In genomic region chrX:107669885-107670628, GRCh38 we compare ENCODE assay signal across 30 cellular contexts. TPM values are rescaled to one million over a fixed set of nuclear protein-coding genes. Genes with fewer than 3 reads are reported as not detected.
DNase-seq lines count a peak whose midpoint lies in the region; FAIRE-seq and TF ChIP-seq lines count a peak whose summit lies in the region.
"Had no signal": no experiment of that assay in that cellular context is flagged by ENCODE, and none has a peak within 500 bp of the region (broad histone marks: within the 10 kb centered on the region; RNA-seq: fewer than 3 reads in every experiment).

No MANE protein-coding gene starts in this region.

- TF ChIP-seq POLR2A in erythroblast (IDR thresholded peaks at IDR 0.05; ENCODE audit: low read length), result no peak

- H3K27me3 ChIP-seq in small intestine (ENCODE audit: control insufficient read depth in 2 of 2, insufficient read depth in 2 of 2, low read length in 2 of 2) (no peaks in the 10 kb centered on the region), smooth muscle cell (ENCODE audit: low read depth) (no peaks in the 10 kb centered on the region)
- H3K27me3 ChIP-seq: colonic mucosa, neutrophil, sigmoid colon, suprapubic skin had no signal

- H3K36me3 ChIP-seq in small intestine (ENCODE audit: control insufficient read depth in 2 of 2, insufficient read depth in 2 of 2, low read length in 2 of 2) (no peaks in the 10 kb centered on the region), smooth muscle cell (ENCODE audit: low read depth) (no peaks in the 10 kb centered on the region)
- H3K36me3 ChIP-seq: colonic mucosa, heart left ventricle, neutrophil, sigmoid colon, suprapubic skin had no signal

- H3K4me3 ChIP-seq in small intestine (ENCODE audit: low read depth in 1 of 2, low read length in 2 of 2) (no peak overlapping the region), smooth muscle cell (no peak overlapping the region)
- H3K4me3 ChIP-seq: colonic mucosa, GM23248, heart left ventricle, sigmoid colon, suprapubic skin had no signal

- no peak for DNase-seq in activated naive CD4-positive, alpha-beta T cell treated with anti-CD3 and anti-CD28 coated beads for 36 hours
- DNase-seq in NCI-H69 (lab: John Stamatoyannopoulos, UW) (peak; percentile 83), erythroblast (lab: John Stamatoyannopoulos, UW) (peak; percentile 49 to 80), small intestine (peak; percentile 40), smooth muscle cell (lab: John Stamatoyannopoulos, UW; ENCODE audit: unreplicated experiment) (no peak), MCF 10A (ENCODE audit: unreplicated experiment) (no peak), CD14-positive monocyte (ENCODE audit: low spot score) (no peak)
- DNase-seq: ACHN; activated CD4-positive, alpha-beta T cell treated with anti-CD3 and anti-CD28 coated beads, Interleukin-2, amount 10 ng/mL, durations not matched to agents 7 days and 5 days; activated naive CD4-positive, alpha-beta T cell; activated T-cell treated with anti-CD3 and anti-CD28 coated beads, Interleukin-2, amount 50 U/mL, for 24 hours; colonic mucosa; effector memory CD4-positive, alpha-beta T cell; EL; foreskin fibroblast; GM23248; heart left ventricle; mammary epithelial cell; NCI-H82; sigmoid colon; stimulated activated CD4-positive, alpha-beta T cell treated with anti-CD3 and anti-CD28 coated beads, Interleukin-15, amount 100 ng/mL, for 24 hours; stimulated activated naive CD4-positive, alpha-beta T cell had no signal

- H3K9me3 Mint-ChIP-seq in activated naive CD4-positive, alpha-beta T cell treated with anti-CD3 and anti-CD28 coated beads, Interleukin-2, amount 50 U/mL, for 24 hours, result no peaks in the 10 kb centered on the region
- no peaks in the 10 kb centered on the region for H3K9me3 Mint-ChIP-seq in activated naive CD4-positive, alpha-beta T cell treated with anti-CD3 and anti-CD28 coated beads for 36 hours
- peaks cover 7% of the 10 kb centered on the region for H3K9me3 Mint-ChIP-seq in MCF 10A (ENCODE audit: unreplicated experiment)
- H3K9me3 Mint-ChIP-seq in CD14-positive monocyte, result no peaks in the 10 kb centered on the region
- H3K9me3 Mint-ChIP-seq: activated CD4-positive, alpha-beta T cell treated with anti-CD3 and anti-CD28 coated beads, Interleukin-2, amount 10 ng/mL, durations not matched to agents 7 days and 5 days; activated T-cell treated with anti-CD3 and anti-CD28 coated beads, Interleukin-2, amount 50 U/mL, for 24 hours; T-helper 2 cell treated with Interferon-gamma antibody and Interleukin-4, amounts not matched to agents 5 μg/mL and 100 μg/mL, for 36 hours had no signal

- POLR2A ChIA-PET in MCF 10A (lab: Yijun Ruan, JAX), result interaction anchor here (1.2 to 12.1 kb wide), 3 partner anchors 42 to 107 kb away, joined by 5 to 679 read pairs (median 11); partner anchors contain the start of gene NCBP2L

- H3K9me3 ChIP-seq in small intestine (ENCODE audit: control insufficient read depth, low read depth), result no peaks in the 10 kb centered on the region
- H3K9me3 ChIP-seq in smooth muscle cell (replicated peaks; ENCODE audit: low read depth), result no peaks in the 10 kb centered on the region
- H3K9me3 ChIP-seq: colonic mucosa, heart left ventricle, neutrophil, sigmoid colon, suprapubic skin had no signal

- FAIRE-seq in small intestine (lab: Jason Lieb, UNC), result no peak
- FAIRE-seq: GM12891 had no signal

- H3K4me1 ChIP-seq in small intestine (ENCODE audit: control insufficient read depth in 2 of 2, insufficient read depth in 1 of 2, low read depth in 1 of 2, low read length in 1 of 2) (peaks cover 0 to under 1% of the 10 kb centered on the region in 2 donors), smooth muscle cell (ENCODE audit: low read depth) (peaks cover 6% of the 10 kb centered on the region)
- H3K4me1 ChIP-seq: colonic mucosa had no signal

- H3K27ac Mint-ChIP-seq in activated naive CD4-positive, alpha-beta T cell treated with anti-CD3 and anti-CD28 coated beads, Interleukin-2, amount 50 U/mL, for 24 hours, result peak overlapping the region; percentile 23
- H3K27ac Mint-ChIP-seq in activated naive CD4-positive, alpha-beta T cell treated with anti-CD3 and anti-CD28 coated beads for 36 hours, result no peak overlapping the region
- H3K27ac Mint-ChIP-seq in MCF 10A (ENCODE audit: low read depth, unreplicated experiment) (no peak overlapping the region), CD14-positive monocyte (no peak overlapping the region)
- H3K27ac Mint-ChIP-seq: activated CD4-positive, alpha-beta T cell treated with anti-CD3 and anti-CD28 coated beads, Interleukin-2, amount 10 ng/mL, durations not matched to agents 7 days and 5 days; activated T-cell treated with anti-CD3 and anti-CD28 coated beads, Interleukin-2, amount 50 U/mL, for 24 hours; progenitor cell of endocrine pancreas; T-helper 2 cell treated with Interferon-gamma antibody and Interleukin-4, amounts not matched to agents 5 μg/mL and 100 μg/mL, for 36 hours had no signal

- H3K27me3 Mint-ChIP-seq in activated naive CD4-positive, alpha-beta T cell treated with anti-CD3 and anti-CD28 coated beads, Interleukin-2, amount 50 U/mL, for 24 hours, result no peaks in the 10 kb centered on the region
- no peaks in the 10 kb centered on the region for H3K27me3 Mint-ChIP-seq in activated naive CD4-positive, alpha-beta T cell treated with anti-CD3 and anti-CD28 coated beads for 36 hours (ENCODE audit: low read depth)
- peaks cover 59% of the 10 kb centered on the region for H3K27me3 Mint-ChIP-seq in MCF 10A (ENCODE audit: insufficient read depth, unreplicated experiment)
- H3K27me3 Mint-ChIP-seq in CD14-positive monocyte (ENCODE audit: low read depth in 3 of 3), result peaks cover 0 to 2% (median under 1%) of the 10 kb centered on the region in 3 donors
- H3K27me3 Mint-ChIP-seq: activated CD4-positive, alpha-beta T cell treated with anti-CD3 and anti-CD28 coated beads, Interleukin-2, amount 10 ng/mL, durations not matched to agents 7 days and 5 days had no signal

- no peaks in the 10 kb centered on the region for H3K36me3 Mint-ChIP-seq in activated naive CD4-positive, alpha-beta T cell treated with anti-CD3 and anti-CD28 coated beads, Interleukin-2, amount 50 U/mL, for 24 hours
- H3K36me3 Mint-ChIP-seq in activated naive CD4-positive, alpha-beta T cell treated with anti-CD3 and anti-CD28 coated beads for 36 hours (ENCODE audit: low read depth), result no peaks in the 10 kb centered on the region
- H3K36me3 Mint-ChIP-seq in MCF 10A (ENCODE audit: insufficient read depth, unreplicated experiment) (peaks cover 32% of the 10 kb centered on the region), CD14-positive monocyte (no peaks in the 10 kb centered on the region)
- H3K36me3 Mint-ChIP-seq: brain had no signal

- no peaks in the 10 kb centered on the region for H4K20me1 ChIP-seq in smooth muscle cell (ENCODE audit: low read depth)

- H3K27ac ChIP-seq in small intestine (ENCODE audit: low read depth in 1 of 2, low read length in 1 of 2) (peak overlapping the region in 1 of 2 donors; percentile 58), smooth muscle cell (ENCODE audit: low read depth) (no peak overlapping the region)
- H3K27ac ChIP-seq: colonic mucosa, GM23248, heart left ventricle, KMS-11, neutrophil, sigmoid colon, suprapubic skin had no signal

- CTCF ChIA-PET in activated naive CD4-positive, alpha-beta T cell treated with anti-CD3 and anti-CD28 coated beads for 36 hours (lab: Charles Lee), result interaction anchor here (2.2 to 9.8 kb wide), 2 partner anchors 48 to 107 kb away, joined by 6 to 171 read pairs; partner anchors contain the start of gene NCBP2L
- CTCF ChIA-PET in MCF 10A (lab: Yijun Ruan, JAX), result interaction anchor here (0.6 to 6.9 kb wide), 5 partner anchors 11 to 399 kb away, joined by 3 to 73 read pairs (median 4); partner anchors contain the start of genes NCBP2L and TSC22D3

- H2AFZ ChIP-seq in smooth muscle cell (ENCODE audit: low read depth), result no peak overlapping the region
- H2AFZ ChIP-seq: GM23248 had no signal

- no peak overlapping the region for H3K4me3 Mint-ChIP-seq in activated naive CD4-positive, alpha-beta T cell treated with anti-CD3 and anti-CD28 coated beads, Interleukin-2, amount 50 U/mL, for 24 hours
- H3K4me3 Mint-ChIP-seq in activated naive CD4-positive, alpha-beta T cell treated with anti-CD3 and anti-CD28 coated beads for 36 hours, result no peak overlapping the region
- H3K4me3 Mint-ChIP-seq in MCF 10A (ENCODE audit: unreplicated experiment) (no peak overlapping the region), CD14-positive monocyte (no peak overlapping the region)
- H3K4me3 Mint-ChIP-seq: activated CD4-positive, alpha-beta T cell treated with anti-CD3 and anti-CD28 coated beads, Interleukin-2, amount 10 ng/mL, durations not matched to agents 7 days and 5 days; activated T-cell treated with anti-CD3 and anti-CD28 coated beads, Interleukin-2, amount 50 U/mL, for 24 hours; brain; T-helper 2 cell treated with Interferon-gamma antibody and Interleukin-4, amounts not matched to agents 5 μg/mL and 100 μg/mL, for 36 hours had no signal

- no peaks in the 10 kb centered on the region for H3K79me2 ChIP-seq in smooth muscle cell (ENCODE audit: low read depth)

- peaks cover 13% of the 10 kb centered on the region for H3F3A ChIP-seq in smooth muscle cell (ENCODE audit: low read depth)

- H3K4me1 Mint-ChIP-seq in activated naive CD4-positive, alpha-beta T cell treated with anti-CD3 and anti-CD28 coated beads, Interleukin-2, amount 50 U/mL, for 24 hours, result peaks cover 44% of the 10 kb centered on the region
- H3K4me1 Mint-ChIP-seq in activated naive CD4-positive, alpha-beta T cell treated with anti-CD3 and anti-CD28 coated beads for 36 hours (ENCODE audit: low read depth), result peaks cover 46% of the 10 kb centered on the region
- H3K4me1 Mint-ChIP-seq in MCF 10A (ENCODE audit: insufficient read depth, unreplicated experiment), result peaks cover 21% of the 10 kb centered on the region
- H3K4me1 Mint-ChIP-seq in CD14-positive monocyte, result peaks cover 21% of the 10 kb centered on the region

- BruUV-seq in MCF 10A (replicated peaks; lab: Mats Ljungman, UMichigan), result no TSS peak

- no peak for TF ChIP-seq CTCF in smooth muscle cell (IDR thresholded peaks at IDR 0.05; ENCODE audit: borderline replicate concordance, insufficient read depth, poor library complexity, severe bottlenecking)
- TF ChIP-seq CTCF in MCF 10A (IDR thresholded peaks at IDR 0.05; ENCODE audit: unreplicated experiment), result no peak
- no peak for TF ChIP-seq CTCF in CD14-positive monocyte (IDR thresholded peaks at IDR 0.05)

- H3K9ac ChIP-seq in smooth muscle cell (ENCODE audit: low read depth), result no peak overlapping the region
- H3K9ac ChIP-seq: GM23248, KMS-11 had no signal

- 22 to 42% (median 39%) methylated on average over 5 of the region's 5 CpGs for WGBS in small intestine, 3 donors
- 70% methylated on average over 5 of the region's 5 CpGs for WGBS in smooth muscle cell (ENCODE audit: low lambda C conversion rate)

- H3K4me2 ChIP-seq in smooth muscle cell, result no peak overlapping the region
- H3K4me2 ChIP-seq: KMS-11 had no signal

- intact Hi-C loops in activated naive CD4-positive, alpha-beta T cell treated with anti-CD3 and anti-CD28 coated beads for 36 hours (cut with micrococcal nuclease), result no loop called here
- intact Hi-C loops in MCF 10A (cut with micrococcal nuclease) (loop anchor here (5.0 to 10.0 kb wide), 4 partner anchors 62 to 402 kb away; no protein-coding TSS in a partner anchor), CD14-positive monocyte (cut with micrococcal nuclease) (no loop called here)

RNA-seq across cellular contexts. Expression of gene PRPS1, which starts 41.7 kb away (rescaled TPM):
- total RNA-seq in activated naive CD4-positive, alpha-beta T cell treated with anti-CD3 and anti-CD28 coated beads for 36 hours, result 100 to 1,000 TPM; 195 to 196 TPM
- polyA plus RNA-seq in small intestine, result 10 to 100 TPM in 2 of 3 donors, 1 to 10 TPM in 1; 2.9 to 18.2 (median 13.2) TPM
- 60.5 and 74.5 TPM in 2 replicates for total RNA-seq in smooth muscle cell
- polyA plus RNA-seq in smooth muscle cell, result 40.3 and 51.7 TPM in 2 replicates
- total RNA-seq in MCF 10A (2022), result 27.9 and 29.7 TPM in 2 replicates
- polyA plus RNA-seq in CD14-positive monocyte, result 10 to 100 TPM; 11.4 to 11.8 TPM

Comparison
In these comparisons a context has a peak if more than half of its experiments do, and no peak if none do; other contexts are left out.
1. DNase-seq: peak in NCI-H69 (single experiment), erythroblast (2 of 2) and small intestine (single experiment); none in activated naive CD4-positive, alpha-beta T cell treated with anti-CD3 and anti-CD28 coated beads for 36 hours (single experiment), smooth muscle cell (single experiment), MCF 10A (single experiment) and CD14-positive monocyte (single experiment).